In the genomic region with DNA sequence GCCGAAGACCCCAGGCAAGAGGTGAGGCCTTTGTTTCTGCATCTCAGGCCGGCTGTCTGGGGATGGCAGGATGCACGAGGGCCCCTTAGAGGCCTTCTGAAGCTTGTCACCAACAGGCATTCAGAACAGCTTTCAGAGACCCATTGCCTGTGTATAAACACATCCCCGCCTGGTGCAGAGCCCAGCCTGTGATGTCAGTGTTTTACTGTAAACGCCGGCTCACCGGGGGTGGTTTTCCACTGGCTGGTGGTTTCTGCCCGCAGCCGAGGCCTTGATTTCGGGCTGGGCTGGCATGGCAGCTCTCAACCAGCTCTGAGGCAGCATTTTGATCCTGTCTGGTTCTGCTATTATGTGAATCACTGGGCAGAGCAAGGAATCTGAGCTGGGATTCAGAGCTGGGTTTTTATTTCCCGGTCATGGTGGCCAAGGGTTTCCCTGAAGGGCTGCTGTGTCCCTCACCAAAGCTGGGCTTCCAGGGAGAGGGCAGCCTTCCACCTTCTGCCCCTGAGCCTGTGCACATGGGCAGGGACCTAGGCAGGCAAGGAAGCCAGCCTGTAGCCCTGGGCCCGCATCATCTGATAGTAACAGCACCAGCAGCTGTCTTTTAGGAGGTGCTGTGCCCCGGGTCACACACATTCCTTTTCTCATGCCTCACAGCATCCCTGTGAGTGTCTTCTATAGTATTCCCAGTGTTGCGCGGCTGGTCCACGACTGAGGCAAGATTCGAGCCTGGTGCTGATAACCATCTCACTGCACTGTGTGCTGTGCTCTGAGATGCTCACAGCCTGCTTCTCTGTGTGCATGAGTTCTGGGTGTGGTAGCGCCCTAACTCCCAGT, we compare ENCODE assay signal across 14 cellular contexts.
DNase-seq lines count a peak whose midpoint lies in the region; ATAC-seq and TF ChIP-seq lines count a peak whose summit lies in the region.
"Had no signal": no experiment of that assay in that cellular context is flagged by ENCODE, and none has a peak within 500 bp of the region (broad histone marks: within the 10 kb centered on the region; RNA-seq: fewer than 3 reads in every experiment).

No MANE protein-coding gene starts in this region.

- no peaks in the 10 kb centered on the region for H3K9me3 ChIP-seq in endodermal cell (ENCODE audit: control insufficient read depth, low read length)

- peak overlapping the region; percentile 75 for H3K27ac ChIP-seq in endodermal cell (ENCODE audit: low read depth, low read length)
- H3K27ac ChIP-seq: GM23248 had no signal

- no peaks in the 10 kb centered on the region for H3K36me3 Mint-ChIP-seq in natural killer cell treated with Interleukin-12 subunit alpha and Interleukin-12 subunit beta and Interleukin-15 and Interleukin-18, amount 100 ng/mL, for 72 hours
- H3K36me3 Mint-ChIP-seq in natural killer cell (no peaks in the 10 kb centered on the region), endodermal cell (ENCODE audit: low read depth) (peaks cover 28% of the 10 kb centered on the region), neural crest cell (ENCODE audit: low read depth) (peaks cover 15% of the 10 kb centered on the region)

- no peak for ATAC-seq in natural killer cell treated with Interleukin-12 subunit alpha and Interleukin-12 subunit beta and Interleukin-15 and Interleukin-18, amount 100 ng/mL, for 72 hours
- ATAC-seq in natural killer cell (no peak), GM21786 (IDR thresholded peaks at IDR 0.05; ENCODE audit: unreplicated experiment) (no peak), HG03108 (IDR thresholded peaks at IDR 0.05; ENCODE audit: unreplicated experiment) (no peak)

- no peak overlapping the region for H3K4me3 ChIP-seq in endodermal cell (ENCODE audit: low read length)
- H3K4me3 ChIP-seq: GM23248 had no signal

- peaks cover 11 to 14% of the 10 kb centered on the region in 2 donors for H3K4me1 Mint-ChIP-seq in natural killer cell treated with Interleukin-12 subunit alpha and Interleukin-12 subunit beta and Interleukin-15 and Interleukin-18, amount 100 ng/mL, for 72 hours (ENCODE audit: low read depth in 2 of 2)
- peaks cover 0 to 7% of the 10 kb centered on the region in 2 donors for H3K4me1 Mint-ChIP-seq in natural killer cell
- no peaks in the 10 kb centered on the region for H3K4me1 Mint-ChIP-seq in endodermal cell
- H3K4me1 Mint-ChIP-seq in neural crest cell: peaks cover 51% of the 10 kb centered on the region

- 93 to 95% methylated on average over 13 to 18 of the region's 18 CpGs for WGBS in endodermal cell (ENCODE audit: insufficient coverage in 1 of 2, insufficient read length in 1 of 2), 2 experiments

- H3K27me3 ChIP-seq in endodermal cell (ENCODE audit: control insufficient read depth, insufficient read depth, low read length, poor library complexity, severe bottlenecking): no peaks in the 10 kb centered on the region

- H3K4me1 ChIP-seq in endodermal cell (ENCODE audit: control insufficient read depth, insufficient read depth, low read length): no peaks in the 10 kb centered on the region

- H3K9me3 Mint-ChIP-seq in natural killer cell treated with Interleukin-12 subunit alpha and Interleukin-12 subunit beta and Interleukin-15 and Interleukin-18, amount 100 ng/mL, for 72 hours: no peaks in the 10 kb centered on the region
- H3K9me3 Mint-ChIP-seq in natural killer cell (no peaks in the 10 kb centered on the region), endodermal cell (no peaks in the 10 kb centered on the region), neural crest cell (no peaks in the 10 kb centered on the region)
- H3K9me3 Mint-ChIP-seq: activated T-helper 1 cell treated with anti-CD3 and anti-CD28 coated beads, Interleukin-12 subunit alpha, Interleukin-12 subunit beta, Interleukin-2, Interleukin-4 antibody, amounts not matched to agents 30 ng/mL and 10 ng/mL and 1 ng/mL, durations not matched to agents 14 hours and 24 hours and 36 hours had no signal

- H3K36me3 ChIP-seq in endodermal cell (ENCODE audit: control insufficient read depth, insufficient read depth, low read length): peaks cover 61% of the 10 kb centered on the region

- H3K9ac ChIP-seq in endodermal cell (ENCODE audit: extremely low read depth, low read length, poor library complexity, severe bottlenecking): no peak overlapping the region
- H3K9ac ChIP-seq: GM23248 had no signal

- H3K27ac Mint-ChIP-seq in natural killer cell treated with Interleukin-12 subunit alpha and Interleukin-12 subunit beta and Interleukin-15 and Interleukin-18, amount 100 ng/mL, for 72 hours: no peak overlapping the region
- H3K27ac Mint-ChIP-seq in natural killer cell: peak overlapping the region in 1 of 2 donors; percentile 14
- peak overlapping the region; percentile 35 for H3K27ac Mint-ChIP-seq in endodermal cell
- peak overlapping the region; percentile 57 for H3K27ac Mint-ChIP-seq in neural crest cell (ENCODE audit: unreplicated experiment)
- H3K27ac Mint-ChIP-seq: activated T-helper 1 cell treated with anti-CD3 and anti-CD28 coated beads, Interleukin-12 subunit alpha, Interleukin-12 subunit beta, Interleukin-2, Interleukin-4 antibody, amounts not matched to agents 30 ng/mL and 10 ng/mL and 1 ng/mL, durations not matched to agents 14 hours and 24 hours and 36 hours; B cell had no signal

- no peak overlapping the region for H3K4me3 Mint-ChIP-seq in natural killer cell treated with Interleukin-12 subunit alpha and Interleukin-12 subunit beta and Interleukin-15 and Interleukin-18, amount 100 ng/mL, for 72 hours
- H3K4me3 Mint-ChIP-seq in natural killer cell: no peak overlapping the region
- H3K4me3 Mint-ChIP-seq in endodermal cell: no peak overlapping the region
- H3K4me3 Mint-ChIP-seq in neural crest cell: no peak overlapping the region
- H3K4me3 Mint-ChIP-seq: activated T-helper 1 cell treated with anti-CD3 and anti-CD28 coated beads, Interleukin-12 subunit alpha, Interleukin-12 subunit beta, Interleukin-2, Interleukin-4 antibody, amounts not matched to agents 30 ng/mL and 10 ng/mL and 1 ng/mL, durations not matched to agents 14 hours and 24 hours and 36 hours; B cell had no signal

- intact Hi-C loops in natural killer cell (cut with micrococcal nuclease): no loop called here

- DNase-seq in natural killer cell treated with Interleukin-12 subunit alpha and Interleukin-12 subunit beta and Interleukin-15 and Interleukin-18, amount 100 ng/mL, for 72 hours (ENCODE audit: low spot score): peak; percentile 10
- DNase-seq in natural killer cell (no peak), endodermal cell (no peak), neural crest cell (ENCODE audit: low read depth, low spot score) (no peak), GM19240 (ENCODE audit: insufficient read length, low spot score) (no peak), DMS53 treated with DMSO at 0.1 percent for 48 hours (lab: John Stamatoyannopoulos, UW; ENCODE audit: unreplicated experiment) (no peak)
- DNase-seq: cortex of kidney, GM23248, Kasumi-1, RPMI8226 had no signal

- TF ChIP-seq CTCF in natural killer cell (IDR thresholded peaks at IDR 0.05) (no peak), endodermal cell (conservative IDR thresholded peaks at IDR 0.05) (no peak), neural crest cell (conservative IDR thresholded peaks at IDR 0.05) (no peak)

- no peaks in the 10 kb centered on the region for H3K27me3 Mint-ChIP-seq in natural killer cell treated with Interleukin-12 subunit alpha and Interleukin-12 subunit beta and Interleukin-15 and Interleukin-18, amount 100 ng/mL, for 72 hours
- H3K27me3 Mint-ChIP-seq in natural killer cell (ENCODE audit: low read depth in 2 of 2) (no peaks in the 10 kb centered on the region), endodermal cell (ENCODE audit: insufficient read depth) (no peaks in the 10 kb centered on the region), neural crest cell (ENCODE audit: low read depth) (no peaks in the 10 kb centered on the region)
- H3K27me3 Mint-ChIP-seq: B cell had no signal

Comparison
In these comparisons a context has a peak if more than half of its experiments do, and no peak if none do; other contexts are left out.
1. H3K27ac Mint-ChIP-seq: peak in endodermal cell (single experiment) and neural crest cell (single experiment); none in natural killer cell treated with Interleukin-12 subunit alpha and Interleukin-12 subunit beta and Interleukin-15 and Interleukin-18, amount 100 ng/mL, for 72 hours (0 of 2).